ENCODE assay signal across 2 cellular contexts in genomic region chr3:89108154-89108553, GRCh38.
TF ChIP-seq lines count a peak whose summit lies in the region.

No MANE protein-coding gene starts in this region.

TF ChIP-seq in HepG2, 621 proteins besides CTCF, POLR2A, EP300 and RAD21:
- TF ChIP-seq KAT2B (IDR thresholded peaks at IDR 0.05; ENCODE audit: borderline replicate concordance, low read depth, low read length) (no peak), PRDM10 (CRISPR knock-in tag; IDR thresholded peaks at IDR 0.05; ENCODE audit: low read depth) (no peak), PTBP1 (IDR thresholded peaks at IDR 0.05; ENCODE audit: low read depth, low read length, poor library complexity, severe bottlenecking) (no peak), ZNF678 (CRISPR knock-in tag; IDR thresholded peaks at IDR 0.05) (no peak), DDIT3 (CRISPR knock-in tag; IDR thresholded peaks at IDR 0.05) (no peak), MBD4 (IDR thresholded peaks at IDR 0.05; ENCODE audit: borderline replicate concordance, low read length) (no peak), ONECUT2 (CRISPR knock-in tag; IDR thresholded peaks at IDR 0.05) (no peak), GATA4 (IDR thresholded peaks at IDR 0.05; ENCODE audit: borderline replicate concordance, low read depth) (no peak)
- TF ChIP-seq, protein P1, sequence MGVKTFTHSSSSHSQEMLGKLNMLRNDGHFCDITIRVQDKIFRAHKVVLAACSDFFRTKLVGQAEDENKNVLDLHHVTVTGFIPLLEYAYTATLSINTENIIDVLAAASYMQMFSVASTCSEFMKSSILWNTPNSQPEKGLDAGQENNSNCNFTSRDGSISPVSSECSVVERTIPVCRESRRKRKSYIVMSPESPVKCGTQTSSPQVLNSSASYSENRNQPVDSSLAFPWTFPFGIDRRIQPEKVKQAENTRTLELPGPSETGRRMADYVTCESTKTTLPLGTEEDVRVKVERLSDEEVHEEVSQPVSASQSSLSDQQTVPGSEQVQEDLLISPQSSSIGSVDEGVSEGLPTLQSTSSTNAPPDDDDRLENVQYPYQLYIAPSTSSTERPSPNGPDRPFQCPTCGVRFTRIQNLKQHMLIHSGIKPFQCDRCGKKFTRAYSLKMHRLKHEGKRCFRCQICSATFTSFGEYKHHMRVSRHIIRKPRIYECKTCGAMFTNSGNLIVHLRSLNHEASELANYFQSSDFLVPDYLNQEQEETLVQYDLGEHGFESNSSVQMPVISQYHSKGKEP (CRISPR knock-in tag; IDR thresholded peaks at IDR 0.05) = no peak

TF ChIP-seq in GM12891, 5 proteins besides CTCF, POLR2A, EP300 and RAD21:
- no peak for TF ChIP-seq SPI1 (IDR thresholded peaks at IDR 0.05; ENCODE audit: low read depth, low read length)
- TF ChIP-seq TAF1 (IDR thresholded peaks at IDR 0.05; ENCODE audit: low read depth, low read length) = no peak
- no peak for TF ChIP-seq POLR2AphosphoS5 (IDR thresholded peaks at IDR 0.05; ENCODE audit: low read depth, low read length)
- TF ChIP-seq PAX5 (IDR thresholded peaks at IDR 0.05; ENCODE audit: insufficient read depth, low read length, severe bottlenecking) = no peak
- TF ChIP-seq POU2F2 (IDR thresholded peaks at IDR 0.05; ENCODE audit: low read depth, low read length) = no peak
